9 cellular contexts compared by ENCODE assay signal in the genomic region with DNA sequence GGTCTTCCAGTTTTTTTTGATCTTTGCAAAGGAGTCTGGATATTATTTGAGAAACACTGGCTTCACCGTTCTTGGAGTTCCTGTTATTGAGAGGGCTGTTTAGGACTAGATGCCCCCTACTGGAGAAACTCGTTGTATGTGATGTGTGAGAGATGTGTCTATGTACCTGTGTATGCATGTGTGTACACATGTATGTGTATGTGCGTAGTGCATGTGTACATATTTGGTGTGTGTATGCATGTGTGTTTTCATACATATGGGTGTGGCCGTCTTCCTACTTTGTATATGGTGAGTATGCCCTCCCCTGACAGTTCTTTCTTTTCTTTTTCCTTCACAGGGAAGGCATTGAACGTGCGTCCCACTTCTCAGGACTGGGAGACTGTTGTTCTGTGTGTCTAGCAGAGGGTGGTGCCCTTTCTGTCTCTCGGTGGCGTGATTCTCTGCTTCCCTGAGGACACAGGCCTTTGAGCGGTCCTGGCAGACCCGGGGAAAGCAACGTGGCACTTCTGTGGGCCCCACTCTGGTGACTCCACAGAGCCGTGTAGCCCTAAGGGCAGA. TPM values are rescaled to one million over a fixed set of nuclear protein-coding genes. Genes with fewer than 3 reads are reported as not detected.
A peak's percentile ranks its signal among the peaks of the same experiment; 100 is the strongest.
DNase-seq lines count a peak whose midpoint lies in the region; ATAC-seq, FAIRE-seq and TF ChIP-seq lines count a peak whose summit lies in the region.
"Had no signal": no experiment of that assay in that cellular context is flagged by ENCODE, and none has a peak within 500 bp of the region (broad histone marks: within the 10 kb centered on the region; RNA-seq: fewer than 3 reads in every experiment).

No MANE protein-coding gene starts in this region.

- H3K4me1 Mint-ChIP-seq in endodermal cell, result no peaks in the 10 kb centered on the region

- no peaks in the 10 kb centered on the region for H4K20me1 ChIP-seq in BLaER1

- no peak for TF ChIP-seq POLR2A in GM12891 (IDR thresholded peaks at IDR 0.05; ENCODE audit: low read depth, low read length)

- ATAC-seq in HG03135 (IDR thresholded peaks at IDR 0.05; ENCODE audit: unreplicated experiment) (no peak), HG03457 (IDR thresholded peaks at IDR 0.05; ENCODE audit: unreplicated experiment) (no peak)

- DNase-seq in GM12891 (ENCODE audit: insufficient read length, low spot score) (peak; percentile 51), KBM-7 (peak; percentile 92), SIG-M5 (lab: John Stamatoyannopoulos, UW) (peak; percentile 17), endodermal cell (no peak), myocyte (ENCODE audit: low read depth) (peak; percentile 67)

- no peak overlapping the region for H3K9ac ChIP-seq in BLaER1
- no peak overlapping the region for H3K9ac ChIP-seq in endodermal cell (ENCODE audit: extremely low read depth, low read length, poor library complexity, severe bottlenecking)

- H3K4me1 ChIP-seq in BLaER1, result peaks cover 37% of the 10 kb centered on the region
- no peaks in the 10 kb centered on the region for H3K4me1 ChIP-seq in endodermal cell (ENCODE audit: control insufficient read depth, insufficient read depth, low read length)

- no peaks in the 10 kb centered on the region for H3K36me3 ChIP-seq in BLaER1
- H3K36me3 ChIP-seq in endodermal cell (ENCODE audit: control insufficient read depth, insufficient read depth, low read length), result no peaks in the 10 kb centered on the region

- peak; percentile 78 for TF ChIP-seq CTCF in endodermal cell (conservative IDR thresholded peaks at IDR 0.05)

- no peaks in the 10 kb centered on the region for H3K9me3 ChIP-seq in BLaER1
- no peaks in the 10 kb centered on the region for H3K9me3 ChIP-seq in endodermal cell (ENCODE audit: control insufficient read depth, low read length)

- H3K27me3 Mint-ChIP-seq in endodermal cell (ENCODE audit: insufficient read depth), result peaks cover 3% of the 10 kb centered on the region

- H3K36me3 Mint-ChIP-seq in endodermal cell (ENCODE audit: low read depth), result no peaks in the 10 kb centered on the region

- H3K9me3 Mint-ChIP-seq in endodermal cell, result no peaks in the 10 kb centered on the region
- H3K9me3 Mint-ChIP-seq: T-helper 1 cell treated with Interleukin-12 subunit alpha and Interleukin-12 subunit beta and Interleukin-4 antibody, amounts not matched to agents 30 μg/mL and 1 μg/mL, for 36 hours had no signal

- H3K27ac Mint-ChIP-seq in endodermal cell, result no peak overlapping the region
- H3K27ac Mint-ChIP-seq: T-helper 1 cell treated with Interleukin-12 subunit alpha and Interleukin-12 subunit beta and Interleukin-4 antibody, amounts not matched to agents 30 μg/mL and 1 μg/mL, for 36 hours had no signal

- FAIRE-seq in GM12891 (lab: Jason Lieb, UNC), result peak; percentile 98

- 76 to 80% methylated on average over 10 to 11 of the region's 12 CpGs for WGBS in endodermal cell (ENCODE audit: insufficient coverage in 1 of 2, insufficient read length in 1 of 2), 2 experiments

- in situ Hi-C loops in KBM-7 (cut with MboI; ENCODE audit: low pct_unique_long_range_greater_than_20kb, low sequenced_read_pairs), result no loop called here

- H3K27ac ChIP-seq in BLaER1, result 0 out of 2 replicates have a peak overlapping the region, but pooled peaks have one; percentile 6
- no peak overlapping the region for H3K27ac ChIP-seq in endodermal cell (ENCODE audit: low read depth, low read length)

- no peak overlapping the region for H3K4me3 ChIP-seq in BLaER1
- no peak overlapping the region for H3K4me3 ChIP-seq in endodermal cell (ENCODE audit: low read length)

- no peaks in the 10 kb centered on the region for H3K27me3 ChIP-seq in BLaER1
- H3K27me3 ChIP-seq in endodermal cell (ENCODE audit: control insufficient read depth, insufficient read depth, low read length, poor library complexity, severe bottlenecking), result no peaks in the 10 kb centered on the region

- no peak overlapping the region for H3K4me2 ChIP-seq in BLaER1

- no peak overlapping the region for H3K4me3 Mint-ChIP-seq in endodermal cell
- H3K4me3 Mint-ChIP-seq: T-helper 1 cell treated with Interleukin-12 subunit alpha and Interleukin-12 subunit beta and Interleukin-4 antibody, amounts not matched to agents 30 μg/mL and 1 μg/mL, for 36 hours had no signal

TF ChIP-seq in GM12891, 5 proteins besides CTCF, POLR2A, EP300 and RAD21:
- TF ChIP-seq PAX5 (IDR thresholded peaks at IDR 0.05; ENCODE audit: insufficient read depth, low read length, severe bottlenecking) (no peak), SPI1 (IDR thresholded peaks at IDR 0.05; ENCODE audit: low read depth, low read length) (peak; percentile 75)

RNA-seq across cellular contexts. Expression of a gene that starts 3.0 kb away (rescaled TPM):
- 0.17 TPM for polyA plus RNA-seq in GM12891 (2012; ENCODE audit: low read depth, missing spikeins)
- not detected for total RNA-seq in endodermal cell
- not detected for polyA plus RNA-seq in endodermal cell (2013, experiment 1 of 2)
- not detected for polyA plus RNA-seq in endodermal cell (2013, experiment 2 of 2)
- not detected in 2 replicates for total RNA-seq in myocyte
- 0.08 TPM for polyA plus RNA-seq in myocyte (2012)

RNA-seq across cellular contexts. Expression of a gene that starts 11.5 kb away (rescaled TPM):
- 1.1 TPM for polyA plus RNA-seq in GM12891 (2012; ENCODE audit: low read depth, missing spikeins)
- total RNA-seq in endodermal cell (under 1 TPM; 0.37 to 0.38 TPM), myocyte (10.6 and 12.1 TPM in 2 replicates)
- polyA plus RNA-seq in endodermal cell (2013, experiment 1 of 2), result 1.6 TPM
- 1.2 TPM for polyA plus RNA-seq in endodermal cell (2013, experiment 2 of 2)
- polyA plus RNA-seq in myocyte (2012), result 5.4 TPM

RNA-seq across cellular contexts. Expression of a gene that starts 23.4 kb away (rescaled TPM):
- polyA plus RNA-seq in GM12891 (2012; ENCODE audit: low read depth, missing spikeins), result 0.32 TPM
- total RNA-seq in endodermal cell (not detected), myocyte (0.31 TPM in 1 of 2 replicates, not detected in the other)
- not detected for polyA plus RNA-seq in endodermal cell (2013, experiment 1 of 2)
- 0.08 TPM for polyA plus RNA-seq in endodermal cell (2013, experiment 2 of 2)
- 0.15 TPM for polyA plus RNA-seq in myocyte (2012)

RNA-seq across cellular contexts. Expression of a gene that starts 29.9 kb away (rescaled TPM):
- polyA plus RNA-seq in GM12891 (2012; ENCODE audit: low read depth, missing spikeins), result 5.1 TPM
- 1 to 10 TPM; 1.0 to 3.1 TPM for total RNA-seq in endodermal cell
- polyA plus RNA-seq in endodermal cell (2013, experiment 1 of 2), result 2.2 TPM
- 2.5 TPM for polyA plus RNA-seq in endodermal cell (2013, experiment 2 of 2)
- 19.8 and 24.8 TPM in 2 replicates for total RNA-seq in myocyte
- polyA plus RNA-seq in myocyte (2012), result 38.1 TPM
